ENCODE assay signal across 8 cellular contexts in the genomic region with DNA sequence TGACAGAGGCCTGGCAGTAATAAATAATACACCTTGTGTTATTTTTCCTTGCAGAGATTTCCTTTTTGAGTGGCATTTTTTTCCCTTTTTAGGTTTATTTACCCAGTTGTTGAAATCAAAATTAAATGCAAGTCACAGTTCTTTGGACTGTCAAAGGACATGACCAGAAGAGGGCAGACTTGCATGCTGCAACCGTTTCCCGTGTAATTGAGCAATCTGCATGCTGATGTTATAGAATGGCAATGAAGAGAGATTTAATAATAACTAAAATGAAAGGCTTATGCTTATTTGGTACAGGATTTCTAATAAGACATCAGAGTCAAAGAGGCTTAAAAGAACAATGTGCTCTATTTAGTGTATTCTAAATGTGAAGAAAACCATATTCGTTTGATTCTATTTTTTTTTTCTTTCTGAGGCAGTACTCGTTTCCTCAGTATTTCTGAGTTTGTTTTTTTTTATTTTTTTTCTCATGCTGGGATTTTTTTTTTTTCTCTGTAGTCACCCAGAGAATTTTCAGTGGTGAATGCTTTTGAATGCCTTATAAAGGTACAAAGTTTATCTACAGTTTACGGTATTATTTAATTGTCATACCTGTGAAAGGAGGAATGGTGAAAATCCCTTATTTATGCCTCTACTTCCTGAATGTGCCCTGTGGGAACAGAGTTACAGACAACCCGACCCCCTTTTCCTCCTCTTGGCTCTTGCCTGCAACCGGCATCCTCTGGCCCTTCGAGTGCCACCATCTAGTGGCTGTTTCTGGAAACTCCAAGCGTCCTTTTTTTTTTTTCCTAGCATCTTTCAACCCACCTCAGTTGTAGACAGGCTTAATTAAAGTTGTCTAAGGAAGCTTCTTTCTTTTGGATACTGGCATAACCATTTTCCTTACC.
DNase-seq lines count a peak whose midpoint lies in the region; ATAC-seq, FAIRE-seq and TF ChIP-seq lines count a peak whose summit lies in the region.

No MANE protein-coding gene starts in this region.

- no peaks in the 10 kb centered on the region for H3K27me3 ChIP-seq in endothelial cell of umbilical vein (ENCODE audit: control insufficient read depth in 2 of 2, insufficient read depth in 2 of 2, low read length in 2 of 2)

- no TSS peak for BruUV-seq in endothelial cell of umbilical vein (replicated peaks; lab: Mats Ljungman, UMichigan)

- dilution Hi-C loops in endothelial cell of umbilical vein (cut with MboI; ENCODE audit: extremely low pct_ligation_motif_present, low sequenced_read_pairs) = no loop called here

- H3K4me3 ChIP-seq in endothelial cell of umbilical vein (replicated peaks in 1 of 3; ENCODE audit: insufficient read depth in 1 of 3, low read depth in 1 of 3, low read length in 3 of 3) = no peak overlapping the region

- ATAC-seq in GM21526 (IDR thresholded peaks at IDR 0.05; ENCODE audit: low FRiP score, unreplicated experiment) = peak; percentile 62

- no peak overlapping the region for H2AFZ ChIP-seq in endothelial cell of umbilical vein (ENCODE audit: low read depth, low read length)

- peak; percentile 69 for TF ChIP-seq CTCF in RWPE1 (conservative IDR thresholded peaks at IDR 0.05; ENCODE audit: low read depth)
- TF ChIP-seq CTCF in endothelial cell of umbilical vein (IDR thresholded peaks at IDR 0.05; ENCODE audit: extremely low read depth in 1 of 2, insufficient read depth in 1 of 2, low read depth in 1 of 2, low read length in 2 of 2) = peak in 1 of 2 donors; percentile 40

- no peak overlapping the region for H3K9ac ChIP-seq in endothelial cell of umbilical vein (replicated peaks; ENCODE audit: extremely low read depth, insufficient read depth, low read length)

- DNase-seq in NCI-H1436 (lab: John Stamatoyannopoulos, UW) = peak; percentile 1
- no peak for DNase-seq in NCI-H1436 treated with DMSO at 0.1 percent for 48 hours (lab: John Stamatoyannopoulos, UW)
- peak; percentile 32 for DNase-seq in LHCN-M2 (ENCODE audit: low read depth)
- peak; percentile 37 for DNase-seq in RWPE1 (ENCODE audit: low spot score)
- peak; percentile 12 for DNase-seq in endothelial cell of umbilical vein (ENCODE audit: low read depth, low spot score)
- DNase-seq in middle frontal gyrus (ENCODE audit: extremely low spot score, low spot score) = peak; percentile 73
- DNase-seq in stimulated activated naive CD4-positive, alpha-beta T cell (lab: John Stamatoyannopoulos, UW) = no peak

- H3K36me3 ChIP-seq in endothelial cell of umbilical vein (ENCODE audit: control insufficient read depth in 2 of 2, extremely low read depth in 1 of 2, insufficient read depth in 2 of 2, low read length in 2 of 2) = no peaks in the 10 kb centered on the region

- FAIRE-seq in endothelial cell of umbilical vein (lab: Jason Lieb, UNC) = no peak

- no peak overlapping the region for H3K27ac ChIP-seq in RWPE1
- H3K27ac ChIP-seq in endothelial cell of umbilical vein (ENCODE audit: insufficient read depth, low read depth, low read length) = no peak overlapping the region

- no peak overlapping the region for H3K4me2 ChIP-seq in endothelial cell of umbilical vein (ENCODE audit: insufficient read depth, low read length)

- no peaks in the 10 kb centered on the region for H4K20me1 ChIP-seq in endothelial cell of umbilical vein (replicated peaks; ENCODE audit: control insufficient read depth, extremely low read depth, insufficient read depth, low read length)

- CTCF ChIA-PET in RWPE1 (lab: Yijun Ruan, JAX) = interaction anchor here (0.6 to 0.7 kb wide), 2 partner anchors 12 to 331 kb away, joined by 3 to 4 read pairs; no protein-coding TSS in a partner anchor
- CTCF ChIA-PET in endothelial cell of umbilical vein (lab: Charles Lee) = no interaction called here

- H3K4me1 ChIP-seq in endothelial cell of umbilical vein (ENCODE audit: control insufficient read depth, extremely low read depth, insufficient read depth, low read length) = no peaks in the 10 kb centered on the region

- intact Hi-C loops in endothelial cell of umbilical vein (cut with micrococcal nuclease) = loop anchor here (5.0 kb wide), 1 partner anchor 561 kb away; no protein-coding TSS in a partner anchor

- H3K79me2 ChIP-seq in endothelial cell of umbilical vein (ENCODE audit: control insufficient read depth, insufficient read depth, low read length) = no peaks in the 10 kb centered on the region

- POLR2A ChIA-PET in RWPE1 (lab: Yijun Ruan, JAX; ENCODE audit: low non-redundant PET) (no interaction called here), endothelial cell of umbilical vein (lab: Charles Lee) (no interaction called here)

- no peak for TF ChIP-seq POLR2A in endothelial cell of umbilical vein (IDR thresholded peaks at IDR 0.05; ENCODE audit: low read depth, low read length)

- no peaks in the 10 kb centered on the region for H3K9me1 ChIP-seq in endothelial cell of umbilical vein (replicated peaks; ENCODE audit: control insufficient read depth, extremely low read depth, insufficient read depth, low read length)

- no peaks in the 10 kb centered on the region for H3K9me3 ChIP-seq in endothelial cell of umbilical vein (replicated peaks; ENCODE audit: control insufficient read depth, insufficient read depth, low read length)

TF ChIP-seq in endothelial cell of umbilical vein, 7 proteins besides CTCF, POLR2A, EP300 and RAD21:
- TF ChIP-seq, protein P1, sequence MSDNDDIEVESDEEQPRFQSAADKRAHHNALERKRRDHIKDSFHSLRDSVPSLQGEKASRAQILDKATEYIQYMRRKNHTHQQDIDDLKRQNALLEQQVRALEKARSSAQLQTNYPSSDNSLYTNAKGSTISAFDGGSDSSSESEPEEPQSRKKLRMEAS (IDR thresholded peaks at IDR 0.05; ENCODE audit: insufficient read depth, insufficient read length) = no peak
- no peak for TF ChIP-seq EZH2 (IDR thresholded peaks at IDR 0.05; ENCODE audit: borderline replicate concordance, low read depth, low read length, severe bottlenecking)
- TF ChIP-seq POLR2AphosphoS5 (IDR thresholded peaks at IDR 0.05; ENCODE audit: insufficient read depth, low read depth, low read length) = no peak
- no peak for TF ChIP-seq GATA2 (IDR thresholded peaks at IDR 0.05; ENCODE audit: insufficient read depth, insufficient read length, low read depth, low read length)
- TF ChIP-seq JUN (IDR thresholded peaks at IDR 0.05; ENCODE audit: borderline replicate concordance, insufficient read depth, insufficient read length, low read depth) = no peak
- no peak for TF ChIP-seq FOS (IDR thresholded peaks at IDR 0.05; ENCODE audit: borderline replicate concordance, insufficient read depth, low read length)

Comparison
In these comparisons a context has a peak if more than half of its experiments do, and no peak if none do; other contexts are left out.
1. DNase-seq: peak in NCI-H1436 (single experiment), LHCN-M2 (single experiment), RWPE1 (single experiment), endothelial cell of umbilical vein (single experiment) and middle frontal gyrus (single experiment); none in NCI-H1436 treated with DMSO at 0.1 percent for 48 hours (single experiment) and stimulated activated naive CD4-positive, alpha-beta T cell (0 of 6).